ENCODE assay signal across 39 cellular contexts in the genomic region with DNA sequence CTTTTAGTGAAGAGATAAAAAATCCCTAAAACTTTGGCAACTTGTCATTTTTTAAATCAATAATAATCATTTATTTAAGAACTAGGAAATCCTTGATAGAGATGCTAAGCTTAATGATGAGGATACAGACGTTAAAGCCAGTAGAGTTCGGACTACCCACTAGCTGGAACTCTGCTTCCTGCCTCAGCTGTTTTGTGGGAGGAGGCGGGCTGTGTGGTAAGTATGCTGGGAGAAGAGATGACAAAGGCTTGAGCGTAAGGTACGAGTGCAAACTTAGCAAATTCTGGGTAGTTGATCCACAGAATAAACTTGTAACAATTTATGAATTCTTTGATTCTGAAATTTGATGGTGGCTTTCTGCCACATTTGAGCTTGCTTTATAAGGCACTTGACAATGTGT.
"Had no signal": no experiment of that assay in that cellular context is flagged by ENCODE, and none has a peak within 500 bp of the region (broad histone marks: within the 10 kb centered on the region; RNA-seq: fewer than 3 reads in every experiment).

No MANE protein-coding gene starts in this region.

- H3K4me1 Mint-ChIP-seq: activated CD4-positive, alpha-beta memory T cell treated with anti-CD3 and anti-CD28 coated beads, Interleukin-2, amount 10 ng/mL, durations not matched to agents 7 days and 5 days; activated CD4-positive, alpha-beta T cell treated with anti-CD3 and anti-CD28 coated beads for 36 hours; activated CD4-positive, alpha-beta T cell treated with anti-CD3 and anti-CD28 coated beads, Interleukin-2, amount 10 ng/mL, durations not matched to agents 7 days and 5 days; activated CD8-positive, alpha-beta memory T cell treated with anti-CD3 and anti-CD28 coated beads, Interleukin-2, amount 10 ng/mL, durations not matched to agents 7 days and 5 days; activated naive CD4-positive, alpha-beta T cell treated with anti-CD3 and anti-CD28 coated beads, Interleukin-2, amount 10 ng/mL, durations not matched to agents 7 days and 5 days; activated naive CD4-positive, alpha-beta T cell treated with anti-CD3 and anti-CD28 coated beads, Interleukin-2, amount 50 U/mL, for 24 hours; activated naive CD8-positive, alpha-beta T cell treated with anti-CD3 and anti-CD28 coated beads, Interleukin-2, amount 10 ng/mL, durations not matched to agents 7 days and 5 days; activated naive CD8-positive, alpha-beta T cell treated with anti-CD3 and anti-CD28 coated beads, Interleukin-2, amount 50 U/mL, for 24 hours; brain; central memory CD8-positive, alpha-beta T cell had no signal

- H3K27ac ChIP-seq: ascending aorta, cardiac muscle cell, VCaP had no signal

- H3K27me3 ChIP-seq: ascending aorta, cardiac muscle cell had no signal

- H3K36me3 ChIP-seq: ascending aorta, cardiac muscle cell had no signal

- H3K27me3 Mint-ChIP-seq: activated CD4-positive, alpha-beta memory T cell treated with anti-CD3 and anti-CD28 coated beads, Interleukin-2, amount 10 ng/mL, durations not matched to agents 7 days and 5 days; activated CD4-positive, alpha-beta T cell treated with anti-CD3 and anti-CD28 coated beads for 36 hours; activated naive CD4-positive, alpha-beta T cell treated with anti-CD3 and anti-CD28 coated beads, Interleukin-2, amount 50 U/mL, for 24 hours; activated naive CD8-positive, alpha-beta T cell; activated naive CD8-positive, alpha-beta T cell treated with anti-CD3 and anti-CD28 coated beads, Interleukin-2, amount 10 ng/mL, durations not matched to agents 7 days and 5 days; activated naive CD8-positive, alpha-beta T cell treated with anti-CD3 and anti-CD28 coated beads, Interleukin-2, amount 50 U/mL, for 24 hours; brain; central memory CD8-positive, alpha-beta T cell had no signal

- H3K36me3 Mint-ChIP-seq: activated CD8-positive, alpha-beta memory T cell treated with anti-CD3 and anti-CD28 coated beads, Interleukin-2, amount 10 ng/mL, durations not matched to agents 7 days and 5 days; activated naive CD4-positive, alpha-beta T cell treated with anti-CD3 and anti-CD28 coated beads, Interleukin-2, amount 10 ng/mL, durations not matched to agents 7 days and 5 days; activated naive CD8-positive, alpha-beta T cell treated with anti-CD3 and anti-CD28 coated beads, Interleukin-2, amount 10 ng/mL, durations not matched to agents 7 days and 5 days; brain had no signal

- ATAC-seq: activated CD4-positive, alpha-beta T cell treated with anti-CD3 and anti-CD28 coated beads for 36 hours; activated CD4-positive, CD25-positive, alpha-beta regulatory T cell treated with anti-CD3 and anti-CD28 coated beads, Interleukin-2, amount 50 U/mL, for 24 hours; activated CD8-positive, alpha-beta memory T cell treated with anti-CD3 and anti-CD28 coated beads, Interleukin-2, amount 10 ng/mL, durations not matched to agents 7 days and 5 days; activated CD8-positive, alpha-beta T cell treated with anti-CD3 and anti-CD28 coated beads, Interleukin-2, amount 10 ng/mL, durations not matched to agents 7 days and 5 days; activated naive CD8-positive, alpha-beta T cell treated with anti-CD3 and anti-CD28 coated beads, Interleukin-2, amount 50 U/mL, for 24 hours had no signal

- FAIRE-seq: bronchial epithelial cell, TTC549 had no signal

- H3K4me3 ChIP-seq: ascending aorta, cardiac muscle cell had no signal

- H3K27ac Mint-ChIP-seq: activated CD4-positive, alpha-beta memory T cell treated with anti-CD3 and anti-CD28 coated beads, Interleukin-2, amount 10 ng/mL, durations not matched to agents 7 days and 5 days; activated CD4-positive, alpha-beta T cell treated with anti-CD3 and anti-CD28 coated beads for 36 hours; activated CD4-positive, alpha-beta T cell treated with anti-CD3 and anti-CD28 coated beads, Interleukin-2, amount 10 ng/mL, durations not matched to agents 7 days and 5 days; activated CD8-positive, alpha-beta memory T cell treated with anti-CD3 and anti-CD28 coated beads, Interleukin-2, amount 10 ng/mL, durations not matched to agents 7 days and 5 days; activated CD8-positive, alpha-beta T cell treated with anti-CD3 and anti-CD28 coated beads, Interleukin-2, amount 10 ng/mL, durations not matched to agents 7 days and 5 days; activated naive CD4-positive, alpha-beta T cell treated with anti-CD3 and anti-CD28 coated beads, Interleukin-2, amount 10 ng/mL, durations not matched to agents 7 days and 5 days; activated naive CD4-positive, alpha-beta T cell treated with anti-CD3 and anti-CD28 coated beads, Interleukin-2, amount 50 U/mL, for 24 hours; activated naive CD8-positive, alpha-beta T cell; activated naive CD8-positive, alpha-beta T cell treated with anti-CD3 and anti-CD28 coated beads, Interleukin-2, amount 10 ng/mL, durations not matched to agents 7 days and 5 days; activated naive CD8-positive, alpha-beta T cell treated with anti-CD3 and anti-CD28 coated beads, Interleukin-2, amount 50 U/mL, for 24 hours; activated T-cell treated with anti-CD3 and anti-CD28 coated beads, Interleukin-2, amount 50 U/mL, for 24 hours; activated T-helper 2 cell treated with anti-CD3 and anti-CD28 coated beads, Interferon-gamma antibody, Interleukin-2, Interleukin-4, amounts not matched to agents 10 μg/mL and 5 μg/mL and 100 μg/mL, durations not matched to agents 14 hours and 24 hours and 36 hours; T-helper 1 cell treated with Interleukin-12 subunit alpha and Interleukin-12 subunit beta and Interleukin-4 antibody, amounts not matched to agents 30 μg/mL and 1 μg/mL, for 36 hours; T-helper 2 cell treated with Interferon-gamma antibody and Interleukin-4, amounts not matched to agents 5 μg/mL and 100 μg/mL, for 36 hours had no signal

- H3K4me1 ChIP-seq: ascending aorta had no signal

- H3K4me3 Mint-ChIP-seq: activated CD4-positive, alpha-beta memory T cell treated with anti-CD3 and anti-CD28 coated beads, Interleukin-2, amount 10 ng/mL, durations not matched to agents 7 days and 5 days; activated CD4-positive, alpha-beta T cell treated with anti-CD3 and anti-CD28 coated beads for 36 hours; activated CD4-positive, alpha-beta T cell treated with anti-CD3 and anti-CD28 coated beads, Interleukin-2, amount 10 ng/mL, durations not matched to agents 7 days and 5 days; activated CD8-positive, alpha-beta memory T cell treated with anti-CD3 and anti-CD28 coated beads, Interleukin-2, amount 10 ng/mL, durations not matched to agents 7 days and 5 days; activated CD8-positive, alpha-beta T cell treated with anti-CD3 and anti-CD28 coated beads, Interleukin-2, amount 10 ng/mL, durations not matched to agents 7 days and 5 days; activated naive CD4-positive, alpha-beta T cell treated with anti-CD3 and anti-CD28 coated beads, Interleukin-2, amount 10 ng/mL, durations not matched to agents 7 days and 5 days; activated naive CD4-positive, alpha-beta T cell treated with anti-CD3 and anti-CD28 coated beads, Interleukin-2, amount 50 U/mL, for 24 hours; activated naive CD8-positive, alpha-beta T cell; activated naive CD8-positive, alpha-beta T cell treated with anti-CD3 and anti-CD28 coated beads, Interleukin-2, amount 10 ng/mL, durations not matched to agents 7 days and 5 days; activated naive CD8-positive, alpha-beta T cell treated with anti-CD3 and anti-CD28 coated beads, Interleukin-2, amount 50 U/mL, for 24 hours; activated T-cell treated with anti-CD3 and anti-CD28 coated beads, Interleukin-2, amount 50 U/mL, for 24 hours; brain; central memory CD8-positive, alpha-beta T cell; T-helper 1 cell treated with Interleukin-12 subunit alpha and Interleukin-12 subunit beta and Interleukin-4 antibody, amounts not matched to agents 30 μg/mL and 1 μg/mL, for 36 hours; T-helper 2 cell treated with Interferon-gamma antibody and Interleukin-4, amounts not matched to agents 5 μg/mL and 100 μg/mL, for 36 hours had no signal

- DNase-seq: activated CD4-positive, alpha-beta memory T cell treated with anti-CD3 and anti-CD28 coated beads, Interleukin-2, amount 10 ng/mL, durations not matched to agents 7 days and 5 days; activated CD4-positive, alpha-beta T cell treated with anti-CD3 and anti-CD28 coated beads for 1 hour; activated CD4-positive, alpha-beta T cell treated with anti-CD3 and anti-CD28 coated beads for 36 hours; activated CD4-positive, alpha-beta T cell treated with anti-CD3 and anti-CD28 coated beads for 48 hours; activated CD4-positive, alpha-beta T cell treated with anti-CD3 and anti-CD28 coated beads, Interleukin-2, amount 10 ng/mL, durations not matched to agents 7 days and 5 days; activated CD4-positive, alpha-beta T cell treated with anti-CD3 and anti-CD28 coated beads, Interleukin-2, amount 50 U/mL, for 48 hours; activated CD4-positive, CD25-positive, alpha-beta regulatory T cell; activated CD8-positive, alpha-beta memory T cell treated with anti-CD3 and anti-CD28 coated beads for 24 hours; activated CD8-positive, alpha-beta memory T cell treated with anti-CD3 and anti-CD28 coated beads, Interleukin-2, amount 10 ng/mL, durations not matched to agents 7 days and 5 days; activated CD8-positive, alpha-beta memory T cell treated with anti-CD3 and anti-CD28 coated beads, Interleukin-2, amount 50 U/mL, for 48 hours; activated CD8-positive, alpha-beta T cell treated with anti-CD3 and anti-CD28 coated beads, Interleukin-2, amount 10 ng/mL, durations not matched to agents 7 days and 5 days; activated effector memory CD4-positive, alpha-beta T cell treated with Interleukin-2 at 50 U/mL for 16 hours; activated gamma-delta T cell; activated naive CD4-positive, alpha-beta T cell treated with anti-CD3 and anti-CD28 coated beads, Interleukin-2, amount 10 ng/mL, durations not matched to agents 7 days and 5 days; activated naive CD4-positive, alpha-beta T cell treated with Interleukin-2 at 50 U/mL for 16 hours; activated naive CD8-positive, alpha-beta T cell treated with anti-CD3 and anti-CD28 coated beads, Interleukin-2, amount 10 ng/mL, durations not matched to agents 7 days and 5 days; activated naive CD8-positive, alpha-beta T cell treated with anti-CD3 and anti-CD28 coated beads, Interleukin-2, amount 50 U/mL, for 24 hours; activated T-cell treated with anti-CD3 and anti-CD28 coated beads, Interleukin-2, amount 50 U/mL, for 24 hours; activated T-cell treated with anti-CD3 and anti-CD28 coated beads, Interleukin-2, amount 50 U/mL, for 48 hours; amygdala; anterior cingulate cortex; caudate nucleus; cerebellar nuclear complex; T-helper 1 cell; T-helper 2 cell; T-helper 9 cell had no signal
